ENCODE assay signal across 13 cellular contexts in genomic region chr2:231663458-231664290, GRCh38. TPM values are rescaled to one million over a fixed set of nuclear protein-coding genes. Genes with fewer than 3 reads are reported as not detected.
A peak's percentile ranks its signal among the peaks of the same experiment; 100 is the strongest.
DNase-seq lines count a peak whose midpoint lies in the region; ATAC-seq and TF ChIP-seq lines count a peak whose summit lies in the region.
"Had no signal": no experiment of that assay in that cellular context is flagged by ENCODE, and none has a peak within 500 bp of the region (broad histone marks: within the 10 kb centered on the region; RNA-seq: fewer than 3 reads in every experiment).

No MANE protein-coding gene starts in this region.

- H3K27ac Mint-ChIP-seq in activated naive CD8-positive, alpha-beta T cell treated with anti-CD3 and anti-CD28 coated beads, Interleukin-2, amount 50 U/mL, for 24 hours = peak overlapping the region; percentile 87
- peak overlapping the region; percentile 81 to 90 for H3K27ac Mint-ChIP-seq in natural killer cell treated with Interleukin-12 subunit alpha and Interleukin-12 subunit beta and Interleukin-15 and Interleukin-18, amount 100 ng/mL, for 72 hours

- peak overlapping the region; percentile 59 for H3K4me3 ChIP-seq in GM12864 (ENCODE audit: low read depth, low read length)

- H3K4me3 Mint-ChIP-seq in activated naive CD8-positive, alpha-beta T cell treated with anti-CD3 and anti-CD28 coated beads, Interleukin-2, amount 50 U/mL, for 24 hours = no peak overlapping the region
- H3K4me3 Mint-ChIP-seq in natural killer cell treated with Interleukin-12 subunit alpha and Interleukin-12 subunit beta and Interleukin-15 and Interleukin-18, amount 100 ng/mL, for 72 hours = peak overlapping the region; percentile 72

- no peaks in the 10 kb centered on the region for H3K36me3 Mint-ChIP-seq in activated naive CD8-positive, alpha-beta T cell treated with anti-CD3 and anti-CD28 coated beads, Interleukin-2, amount 50 U/mL, for 24 hours (ENCODE audit: low read depth)
- no peaks in the 10 kb centered on the region for H3K36me3 Mint-ChIP-seq in natural killer cell treated with Interleukin-12 subunit alpha and Interleukin-12 subunit beta and Interleukin-15 and Interleukin-18, amount 100 ng/mL, for 72 hours

- peaks cover 28% of the 10 kb centered on the region for H3K4me1 Mint-ChIP-seq in activated naive CD8-positive, alpha-beta T cell treated with anti-CD3 and anti-CD28 coated beads, Interleukin-2, amount 50 U/mL, for 24 hours
- peaks cover 12% of the 10 kb centered on the region in 2 donors for H3K4me1 Mint-ChIP-seq in natural killer cell treated with Interleukin-12 subunit alpha and Interleukin-12 subunit beta and Interleukin-15 and Interleukin-18, amount 100 ng/mL, for 72 hours (ENCODE audit: low read depth in 2 of 2)

- no peak for ATAC-seq in activated naive CD8-positive, alpha-beta T cell treated with anti-CD3 and anti-CD28 coated beads, Interleukin-2, amount 50 U/mL, for 24 hours
- no peak for ATAC-seq in natural killer cell treated with Interleukin-12 subunit alpha and Interleukin-12 subunit beta and Interleukin-15 and Interleukin-18, amount 100 ng/mL, for 72 hours
- no peak for ATAC-seq in HG03565 (IDR thresholded peaks at IDR 0.05; ENCODE audit: unreplicated experiment)
- ATAC-seq: SK-N-SH treated with all-trans-retinoic acid at 6 μM for 48 hours had no signal

- H3K27ac ChIP-seq in 22Rv1 = peak overlapping the region; percentile 83; the same call in 1 of the 2 replicates

- no peak for DNase-seq in GM12864 (ENCODE audit: low read depth)
- DNase-seq in activated naive CD8-positive, alpha-beta T cell treated with anti-CD3 and anti-CD28 coated beads, Interleukin-2, amount 50 U/mL, for 24 hours = no peak
- DNase-seq in natural killer cell treated with Interleukin-12 subunit alpha and Interleukin-12 subunit beta and Interleukin-15 and Interleukin-18, amount 100 ng/mL, for 72 hours (ENCODE audit: low spot score) = no peak
- no peak for DNase-seq in GM19238 (ENCODE audit: insufficient read length, low spot score)
- DNase-seq in amygdala (lab: John Stamatoyannopoulos, UW) = no peak
- DNase-seq in activated CD4-positive, alpha-beta T cell treated with anti-CD3 and anti-CD28 coated beads, Interleukin-2, amount 50 U/mL, for 48 hours = no peak
- DNase-seq: activated gamma-delta T cell; DMS 273 treated with DMSO at 0.1 percent for 48 hours; NCI-H226; stimulated activated naive CD4-positive, alpha-beta T cell treated with Interleukin-2 at 50 U/mL for 16 hours had no signal

- TF ChIP-seq CTCF in 22Rv1 (IDR thresholded peaks at IDR 0.05) (no peak), GM12864 (IDR thresholded peaks at IDR 0.05; ENCODE audit: low read depth, low read length, missing control alignments) (no peak)

- H3K27me3 Mint-ChIP-seq in activated naive CD8-positive, alpha-beta T cell treated with anti-CD3 and anti-CD28 coated beads, Interleukin-2, amount 50 U/mL, for 24 hours = no peaks in the 10 kb centered on the region
- no peaks in the 10 kb centered on the region for H3K27me3 Mint-ChIP-seq in natural killer cell treated with Interleukin-12 subunit alpha and Interleukin-12 subunit beta and Interleukin-15 and Interleukin-18, amount 100 ng/mL, for 72 hours

- peaks cover 8% of the 10 kb centered on the region for H3K9me3 Mint-ChIP-seq in activated naive CD8-positive, alpha-beta T cell treated with anti-CD3 and anti-CD28 coated beads, Interleukin-2, amount 50 U/mL, for 24 hours
- H3K9me3 Mint-ChIP-seq in natural killer cell treated with Interleukin-12 subunit alpha and Interleukin-12 subunit beta and Interleukin-15 and Interleukin-18, amount 100 ng/mL, for 72 hours = no peaks in the 10 kb centered on the region

RNA-seq across cellular contexts. Expression of gene PTMA, which starts 44.7 kb away (rescaled TPM):
- 1,000 to 10,000 TPM; 1,013 to 1,764 TPM for total RNA-seq in natural killer cell treated with Interleukin-12 subunit alpha and Interleukin-12 subunit beta and Interleukin-15 and Interleukin-18, amount 100 ng/mL, for 72 hours
